8 cellular contexts compared by ENCODE assay signal in genomic region chr10:102113261-102113955, GRCh38. TPM values are rescaled to one million over a fixed set of nuclear protein-coding genes. Genes with fewer than 3 reads are reported as not detected.
DNase-seq lines count a peak whose midpoint lies in the region; ATAC-seq, FAIRE-seq and TF ChIP-seq lines count a peak whose summit lies in the region.

No MANE protein-coding gene starts in this region.

- H3F3A ChIP-seq in smooth muscle cell (ENCODE audit: low read depth), result peaks cover 17% of the 10 kb centered on the region

- WGBS in gastroesophageal sphincter (ENCODE audit: low coverage in 1 of 2), 2 donors, result 100% methylated on average over 1 of the region's 7 CpGs; no CpG with 5 or more reads in 1 of the 2 donors
- 57% methylated on average over 7 of the region's 7 CpGs for WGBS in smooth muscle cell (ENCODE audit: low lambda C conversion rate)

- peak overlapping the region; percentile 97 for H3K4me2 ChIP-seq in smooth muscle cell

- H3K4me3 ChIP-seq in HEK293 (ENCODE audit: low read depth, low read length) (peak overlapping the region; percentile 70), WI38 (ENCODE audit: low read depth, low read length) (peak overlapping the region; percentile 72), gastroesophageal sphincter (peak overlapping the region; percentile 69 to 73), smooth muscle cell (peak overlapping the region; percentile 90)

- H3K9me3 ChIP-seq in HEK293 (ENCODE audit: control insufficient read depth, insufficient read depth, low read depth, low read length) (no peaks in the 10 kb centered on the region), gastroesophageal sphincter (no peaks in the 10 kb centered on the region), smooth muscle cell (replicated peaks; ENCODE audit: low read depth) (no peaks in the 10 kb centered on the region)

- TF ChIP-seq EP300 in gastroesophageal sphincter (IDR thresholded peaks at IDR 0.05), result no peak

- CTCF ChIA-PET in HEK293 (lab: Yijun Ruan, JAX), result interaction anchor here (0.6 to 2.9 kb wide), 3 partner anchors 12 to 578 kb away, joined by 4 to 9 read pairs (median 4); no protein-coding TSS in a partner anchor
- CTCF ChIA-PET in GM10248 (lab: Yijun Ruan, JAX), result interaction anchor here (1.0 to 3.6 kb wide), 10 partner anchors 10 to 273 kb away, joined by 3 to 13 read pairs (median 5); no protein-coding TSS in a partner anchor

- no peak for TF ChIP-seq CTCF in HEK293 (tag by site-specific recombination; IDR thresholded peaks at IDR 0.05)
- TF ChIP-seq CTCF in WI38 (IDR thresholded peaks at IDR 0.05; ENCODE audit: low read depth, low read length), result no peak
- TF ChIP-seq CTCF in gastroesophageal sphincter (IDR thresholded peaks at IDR 0.05), result no peak
- no peak for TF ChIP-seq CTCF in smooth muscle cell (IDR thresholded peaks at IDR 0.05; ENCODE audit: borderline replicate concordance, insufficient read depth, poor library complexity, severe bottlenecking)
- no peak for TF ChIP-seq CTCF in GM10248 (IDR thresholded peaks at IDR 0.05; ENCODE audit: control extremely low read depth, extremely low read depth, low read depth, missing control alignments)

- TF ChIP-seq POLR2A in gastroesophageal sphincter (IDR thresholded peaks at IDR 0.05), result no peak

- DNase-seq in smooth muscle cell (lab: John Stamatoyannopoulos, UW; ENCODE audit: unreplicated experiment) (no peak), HTR-8/SVneo (ENCODE audit: insufficient read length, low spot score) (no peak), GM10248 (ENCODE audit: extremely low spot score) (no peak)

- H4K20me1 ChIP-seq in smooth muscle cell (ENCODE audit: low read depth), result peaks cover 86% of the 10 kb centered on the region

- no peak overlapping the region for H2AFZ ChIP-seq in smooth muscle cell (ENCODE audit: low read depth)

- peak overlapping the region; percentile 47; the same call in 1 of the 2 replicates for H3K27ac ChIP-seq in HEK293 (ENCODE audit: extremely low read depth, low read depth, low read length)
- peak overlapping the region in 3 of 4 donors; percentile 98 to 99 (median 99) for H3K27ac ChIP-seq in gastroesophageal sphincter
- peak overlapping the region; percentile 91 for H3K27ac ChIP-seq in smooth muscle cell (ENCODE audit: low read depth)

- H3K27me3 ChIP-seq in gastroesophageal sphincter (no peaks in the 10 kb centered on the region), smooth muscle cell (ENCODE audit: low read depth) (no peaks in the 10 kb centered on the region)

- ATAC-seq in gastroesophageal sphincter (no peak), HG03460 (IDR thresholded peaks at IDR 0.05; ENCODE audit: unreplicated experiment) (no peak), HG03039 (IDR thresholded peaks at IDR 0.05; ENCODE audit: unreplicated experiment) (no peak)

- peak overlapping the region; percentile 95 for H3K9ac ChIP-seq in smooth muscle cell (ENCODE audit: low read depth)

- peaks cover 66% of the 10 kb centered on the region for H3K79me2 ChIP-seq in smooth muscle cell (ENCODE audit: low read depth)

- POLR2A ChIA-PET in HEK293 (lab: Yijun Ruan, JAX), result interaction anchor here (0.6 to 2.2 kb wide), 10 partner anchors 9 to 404 kb away, joined by 3 to 26 read pairs (median 6); partner anchors contain the start of genes ACTR1A and ARMH3
- POLR2A ChIA-PET in GM10248 (lab: Yijun Ruan, JAX), result interaction anchor here (0.6 to 0.9 kb wide), 6 partner anchors 28 to 1128 kb away, joined by 3 to 8 read pairs (median 5); no protein-coding TSS in a partner anchor

- H3K4me1 ChIP-seq in HEK293 (ENCODE audit: control insufficient read depth, insufficient read depth, low read length) (peaks cover 36% of the 10 kb centered on the region), gastroesophageal sphincter (peaks cover 5 to 72% (median 50%) of the 10 kb centered on the region in 3 donors), smooth muscle cell (ENCODE audit: low read depth) (peaks cover 47% of the 10 kb centered on the region)

- FAIRE-seq in HTR-8/SVneo (lab: Jason Lieb, UNC), result no peak

- H3K36me3 ChIP-seq in HEK293 (ENCODE audit: control insufficient read depth in 2 of 2, insufficient read depth in 1 of 2, low read length in 2 of 2) (peaks cover 13 to 35% of the 10 kb centered on the region in 2 experiments), gastroesophageal sphincter (peaks cover 0 to 38% of the 10 kb centered on the region in 2 donors), smooth muscle cell (ENCODE audit: low read depth) (peaks cover 3% of the 10 kb centered on the region)

TF ChIP-seq in HEK293, 187 proteins besides CTCF, POLR2A, EP300 and RAD21:
- no peak for TF ChIP-seq ZNF585B (tag by site-specific recombination; IDR thresholded peaks at IDR 0.05)
- TF ChIP-seq KLF8 (tag by site-specific recombination; IDR thresholded peaks at IDR 0.05), result no peak
- no peak for TF ChIP-seq ZNF311 (tag by site-specific recombination; IDR thresholded peaks at IDR 0.05; ENCODE audit: borderline replicate concordance)
- no peak for TF ChIP-seq KLF1 (tag by site-specific recombination; IDR thresholded peaks at IDR 0.05)
- no peak for TF ChIP-seq GFI1B (tag by site-specific recombination; IDR thresholded peaks at IDR 0.05)
- peak; percentile 63 for TF ChIP-seq ZBTB8A (tag by site-specific recombination; IDR thresholded peaks at IDR 0.05)
- TF ChIP-seq ZNF660 (tag by site-specific recombination; IDR thresholded peaks at IDR 0.05), result 0 out of 2 replicates have a peak, but pooled peaks have one; percentile 20
- TF ChIP-seq ZBTB11 (tag by site-specific recombination; conservative IDR thresholded peaks at IDR 0.05; ENCODE audit: low read depth), result peak; percentile 55; the same call in 1 of the 2 replicates
- no peak for TF ChIP-seq REPIN1 (tag by site-specific recombination; IDR thresholded peaks at IDR 0.05; ENCODE audit: low read depth)
- TF ChIP-seq ZNF843 (tag by site-specific recombination; IDR thresholded peaks at IDR 0.05), result no peak
- no peak for TF ChIP-seq ZNF629 (tag by site-specific recombination; IDR thresholded peaks at IDR 0.05)
- no peak for TF ChIP-seq ZFP37 (tag by site-specific recombination; IDR thresholded peaks at IDR 0.05)
- TF ChIP-seq ZNF580 (tag by site-specific recombination; IDR thresholded peaks at IDR 0.05), result no peak
- TF ChIP-seq ZNF423 (tag by site-specific recombination; IDR thresholded peaks at IDR 0.05), result no peak
- TF ChIP-seq ZNF391 (tag by site-specific recombination; IDR thresholded peaks at IDR 0.05; ENCODE audit: borderline replicate concordance, low read depth), result no peak
- peak; percentile 85 for TF ChIP-seq ZBTB6 (tag by site-specific recombination; IDR thresholded peaks at IDR 0.05)
- no peak for TF ChIP-seq ZNF621 (tag by site-specific recombination; IDR thresholded peaks at IDR 0.05)

RNA-seq across cellular contexts. Expression of gene LDB1, which starts 6.8 kb away (rescaled TPM):
- 10 to 100 TPM; 43.7 to 92.0 (median 60.4) TPM for total RNA-seq in gastroesophageal sphincter
- total RNA-seq in smooth muscle cell, result 52.5 and 56.3 TPM in 2 replicates
- polyA plus RNA-seq in smooth muscle cell, result 34.4 and 42.9 TPM in 2 replicates

RNA-seq across cellular contexts. Expression of gene PPRC1, which starts 19.4 kb away (rescaled TPM):
- total RNA-seq in gastroesophageal sphincter (10 to 100 TPM; 13.4 to 31.4 (median 17.8) TPM), smooth muscle cell (22.2 and 38.1 TPM in 2 replicates)
- 36.0 and 39.0 TPM in 2 replicates for polyA plus RNA-seq in smooth muscle cell

RNA-seq across cellular contexts. Expression of gene NOLC1, which starts 38.8 kb away (rescaled TPM):
- 10 to 100 TPM; 52.9 to 66.5 (median 57.2) TPM for total RNA-seq in gastroesophageal sphincter
- 41.2 and 50.5 TPM in 2 replicates for total RNA-seq in smooth muscle cell
- polyA plus RNA-seq in smooth muscle cell, result 44.4 and 46.6 TPM in 2 replicates

RNA-seq across cellular contexts. Expression of gene HPS6, which starts 48.3 kb away (rescaled TPM):
- total RNA-seq in gastroesophageal sphincter (10 to 100 TPM; 24.1 to 36.2 (median 27.1) TPM), smooth muscle cell (11.9 and 13.8 TPM in 2 replicates)
- 14.3 and 15.6 TPM in 2 replicates for polyA plus RNA-seq in smooth muscle cell

RNA-seq across cellular contexts. Expression of gene ARMH3, which starts 57.4 kb away (rescaled TPM):
- 10 to 100 TPM; 12.4 to 17.2 (median 14.9) TPM for total RNA-seq in gastroesophageal sphincter
- total RNA-seq in smooth muscle cell, result 6.5 and 7.6 TPM in 2 replicates
- 10.8 and 12.4 TPM in 2 replicates for polyA plus RNA-seq in smooth muscle cell

Comparison
In these comparisons a context has a peak if more than half of its experiments do, and no peak if none do; other contexts are left out.
1. H3K27ac ChIP-seq: peak in every context shown above with its lines; median percentile 99 in gastroesophageal sphincter; 91 in smooth muscle cell; 47 in HEK293.